ENCODE assay signal across 13 cellular contexts in genomic region chr2:181685150-181685688, GRCh38. TPM values are rescaled to one million over a fixed set of nuclear protein-coding genes. Genes with fewer than 3 reads are reported as not detected.
DNase-seq lines count a peak whose midpoint lies in the region; ATAC-seq and TF ChIP-seq lines count a peak whose summit lies in the region.
"Had no signal": no experiment of that assay in that cellular context is flagged by ENCODE, and none has a peak within 500 bp of the region (broad histone marks: within the 10 kb centered on the region; RNA-seq: fewer than 3 reads in every experiment).

No MANE protein-coding gene starts in this region.

- H3K9ac ChIP-seq in mammary epithelial cell (ENCODE audit: insufficient read depth, low read length), result no peak overlapping the region
- H3K9ac ChIP-seq: BLaER1 had no signal

- dilution Hi-C loops in mammary epithelial cell (cut with HindIII; ENCODE audit: low sequenced_read_pairs), result loop anchor here (25.0 kb wide), 1 partner anchor 123 kb away; no protein-coding TSS in a partner anchor

- H3K4me3 Mint-ChIP-seq in glutamatergic neuron (ENCODE audit: unreplicated experiment), result peak overlapping the region; percentile 76
- H3K4me3 Mint-ChIP-seq in type B pancreatic cell, result peak overlapping the region; percentile 60
- H3K4me3 Mint-ChIP-seq: natural killer cell treated with Interleukin-12 subunit alpha and Interleukin-12 subunit beta and Interleukin-15 and Interleukin-18, amount 100 ng/mL, for 72 hours had no signal

- no peak overlapping the region for H3K4me3 ChIP-seq in mammary epithelial cell (replicated peaks in 1 of 3; ENCODE audit: insufficient read depth in 1 of 3, low read depth in 2 of 3, low read length in 3 of 3)
- no peak overlapping the region for H3K4me3 ChIP-seq in mucosa of descending colon
- H3K4me3 ChIP-seq: BLaER1, HAP-1 had no signal

- H3K9me3 ChIP-seq in mammary epithelial cell (replicated peaks; ENCODE audit: insufficient read depth, low read length) (no peaks in the 10 kb centered on the region), mucosa of descending colon (no peaks in the 10 kb centered on the region)

- peaks cover 34% of the 10 kb centered on the region for H3K9me3 Mint-ChIP-seq in glutamatergic neuron (ENCODE audit: unreplicated experiment)
- H3K9me3 Mint-ChIP-seq in type B pancreatic cell, result no peaks in the 10 kb centered on the region
- H3K9me3 Mint-ChIP-seq: natural killer cell treated with Interleukin-12 subunit alpha and Interleukin-12 subunit beta and Interleukin-15 and Interleukin-18, amount 100 ng/mL, for 72 hours had no signal

- H3K27ac ChIP-seq in mammary epithelial cell (ENCODE audit: insufficient read depth, low read depth, low read length), result no peak overlapping the region
- H3K27ac ChIP-seq: BLaER1 had no signal

- no peaks in the 10 kb centered on the region for H3K36me3 Mint-ChIP-seq in glutamatergic neuron (ENCODE audit: unreplicated experiment)
- peaks cover 4% of the 10 kb centered on the region for H3K36me3 Mint-ChIP-seq in type B pancreatic cell

- H3K27me3 ChIP-seq in mammary epithelial cell (ENCODE audit: insufficient read depth, low read length), result peaks cover 52% of the 10 kb centered on the region

- peaks cover 4% of the 10 kb centered on the region for H3K4me1 ChIP-seq in mammary epithelial cell (ENCODE audit: insufficient read depth, low read length)
- H3K4me1 ChIP-seq in mucosa of descending colon (ENCODE audit: low read depth), result peaks cover 8% of the 10 kb centered on the region
- H3K4me1 ChIP-seq: HAP-1 had no signal

- H3K36me3 ChIP-seq in mammary epithelial cell (ENCODE audit: insufficient read depth, low read length) (no peaks in the 10 kb centered on the region), mucosa of descending colon (ENCODE audit: low read depth) (no peaks in the 10 kb centered on the region)
- H3K36me3 ChIP-seq: BLaER1, HAP-1 had no signal

- peaks cover 41% of the 10 kb centered on the region for H3K4me1 Mint-ChIP-seq in glutamatergic neuron (ENCODE audit: low read depth, unreplicated experiment)
- peaks cover 21% of the 10 kb centered on the region for H3K4me1 Mint-ChIP-seq in type B pancreatic cell (ENCODE audit: unreplicated experiment)

- H3K79me2 ChIP-seq in mammary epithelial cell (ENCODE audit: insufficient read depth, low read length), result no peaks in the 10 kb centered on the region

- CTCF ChIA-PET in mammary epithelial cell (lab: Charles Lee; ENCODE audit: low non-redundant PET), result interaction anchor here (0.6 kb wide), 1 partner anchor 112 kb away, joined by 6 read pairs; no protein-coding TSS in a partner anchor

- TF ChIP-seq CTCF in mammary epithelial cell (conservative IDR thresholded peaks at IDR 0.05 in 1 of 2, IDR thresholded peaks at IDR 0.05 in 1 of 2; ENCODE audit: extremely low read depth in 1 of 2, insufficient read depth in 1 of 2, low read depth in 1 of 2, low read length in 2 of 2), result no peak
- TF ChIP-seq CTCF in glutamatergic neuron (IDR thresholded peaks at IDR 0.05; ENCODE audit: partially characterized antibody, unreplicated experiment), result no peak
- no peak for TF ChIP-seq CTCF in type B pancreatic cell (conservative IDR thresholded peaks at IDR 0.05)
- TF ChIP-seq CTCF in mucosa of descending colon (IDR thresholded peaks at IDR 0.05), result no peak

- intact Hi-C loops in mammary epithelial cell (cut with micrococcal nuclease), result no loop called here
- intact Hi-C loops in mucosa of descending colon (cut with DNase I, micrococcal nuclease), result no loop called here

- ATAC-seq in mucosa of descending colon, result no peak
- ATAC-seq: natural killer cell treated with Interleukin-12 subunit alpha and Interleukin-12 subunit beta and Interleukin-15 and Interleukin-18, amount 100 ng/mL, for 72 hours had no signal

- no peak overlapping the region for H3K4me2 ChIP-seq in mammary epithelial cell (ENCODE audit: insufficient read depth, low read depth, low read length)
- H3K4me2 ChIP-seq: BLaER1 had no signal

- no TSS peak for BruUV-seq in mammary epithelial cell (replicated peaks; lab: Mats Ljungman, UMichigan)

- DNase-seq in T47D (ENCODE audit: low read depth in 1 of 2, low spot score in 1 of 2), result peak; percentile 74 to 92
- DNase-seq in mammary epithelial cell, result no peak
- DNase-seq in glutamatergic neuron, result no peak
- DNase-seq in type B pancreatic cell (ENCODE audit: extremely low spot score, unreplicated experiment), result no peak
- DNase-seq in activated CD8-positive, alpha-beta memory T cell treated with anti-CD3 and anti-CD28 coated beads, Interleukin-2, amount 50 U/mL, for 4 hours, result no peak
- no peak for DNase-seq in NCI-H1092 treated with DMSO at 0.1 percent for 48 hours (lab: John Stamatoyannopoulos, UW)
- DNase-seq in mucosa of descending colon, result no peak
- DNase-seq: hypothalamus, NCI-H1930 had no signal

- H3K27me3 Mint-ChIP-seq in glutamatergic neuron (ENCODE audit: unreplicated experiment) (peaks cover 29% of the 10 kb centered on the region), type B pancreatic cell (peaks cover 98% of the 10 kb centered on the region)

- H2AFZ ChIP-seq in mammary epithelial cell (ENCODE audit: low read depth, low read length), result no peak overlapping the region

- H3K27ac Mint-ChIP-seq in glutamatergic neuron (ENCODE audit: unreplicated experiment), result peak overlapping the region; percentile 75
- peak overlapping the region; percentile 40 for H3K27ac Mint-ChIP-seq in type B pancreatic cell
- H3K27ac Mint-ChIP-seq: natural killer cell treated with Interleukin-12 subunit alpha and Interleukin-12 subunit beta and Interleukin-15 and Interleukin-18, amount 100 ng/mL, for 72 hours had no signal

- in situ Hi-C loops in T47D (cut with HindIII; ENCODE audit: low pct_unique_long_range_greater_than_20kb, low sequenced_read_pairs), result no loop called here
- in situ Hi-C loops in mammary epithelial cell (cut with MboI; ENCODE audit: low sequenced_read_pairs in 2 of 2), result no loop called here

- H4K20me1 ChIP-seq in mammary epithelial cell (ENCODE audit: insufficient read depth, low read length), result no peaks in the 10 kb centered on the region
- H4K20me1 ChIP-seq: BLaER1 had no signal

- WGBS in mammary epithelial cell (ENCODE audit: low coverage, missing lambda C conversion rate), result 7% methylated on average over 15 of the region's 21 CpGs

TF ChIP-seq in PFSK-1, 5 proteins besides CTCF, POLR2A, EP300 and RAD21:
- no peak for TF ChIP-seq TAF1 (IDR thresholded peaks at IDR 0.05; ENCODE audit: borderline replicate concordance, insufficient read depth, low read length)
- peak; percentile 82 to 95 for TF ChIP-seq REST (IDR thresholded peaks at IDR 0.05; ENCODE audit: insufficient read depth in 1 of 2, low read depth in 2 of 2, low read length in 2 of 2)

RNA-seq across cellular contexts. Expression of gene NEUROD1, which starts 4.9 kb away (rescaled TPM):
- total RNA-seq in mammary epithelial cell, result not detected
- not detected for polyA plus RNA-seq in mammary epithelial cell
- polyA minus RNA-seq in mammary epithelial cell, result not detected
- polyA plus RNA-seq in PFSK-1 (2012; ENCODE audit: insufficient read length, low read depth), result not detected
- total RNA-seq in glutamatergic neuron (ENCODE audit: unreplicated experiment), result 65.5 TPM
- 48.5 and 72.2 TPM in 2 replicates for total RNA-seq in type B pancreatic cell (ENCODE audit: low replicate concordance)
- 1 to 10 TPM in 2 of 3 donors, under 1 TPM in 1; 0.51 to 2.5 (median 1.5) TPM for total RNA-seq in mucosa of descending colon
- total RNA-seq: natural killer cell treated with Interleukin-12 subunit alpha and Interleukin-12 subunit beta and Interleukin-15 and Interleukin-18, amount 100 ng/mL, for 72 hours had no signal

RNA-seq across cellular contexts. Expression of gene CERKL, which starts 28.3 kb away (rescaled TPM):
- total RNA-seq in mammary epithelial cell (1 to 10 TPM in 1 of 2 donors, not detected in 1; 2.0 TPM), glutamatergic neuron (ENCODE audit: unreplicated experiment) (5.7 TPM), type B pancreatic cell (ENCODE audit: low replicate concordance) (2.9 and 4.3 TPM in 2 replicates), mucosa of descending colon (under 1 TPM in 1 of 3 donors, not detected in 2; 0.12 TPM)
- polyA plus RNA-seq in mammary epithelial cell, result 0.06 TPM
- polyA minus RNA-seq in mammary epithelial cell, result not detected
- 2.3 TPM for polyA plus RNA-seq in PFSK-1 (2012; ENCODE audit: insufficient read length, low read depth)
- total RNA-seq: natural killer cell treated with Interleukin-12 subunit alpha and Interleukin-12 subunit beta and Interleukin-15 and Interleukin-18, amount 100 ng/mL, for 72 hours had no signal

Comparison
In these comparisons a context has a peak if more than half of its experiments do, and no peak if none do; other contexts are left out.
1. DNase-seq: peak in T47D (2 of 2); none in mammary epithelial cell (single experiment), glutamatergic neuron (single experiment), type B pancreatic cell (single experiment), activated CD8-positive, alpha-beta memory T cell treated with anti-CD3 and anti-CD28 coated beads, Interleukin-2, amount 50 U/mL, for 4 hours (single experiment), NCI-H1092 treated with DMSO at 0.1 percent for 48 hours (single experiment) and mucosa of descending colon (0 of 3).
2. RNA of gene NEUROD1, which starts 4.9 kb away (total RNA-seq): 65.5 TPM in glutamatergic neuron (single experiment) and 48.5 to 72.2 TPM in type B pancreatic cell; 0.51 to 2.5 TPM in mucosa of descending colon and not detected in mammary epithelial cell; every median in the first group is over 10 times any median in the second.